In the genomic region with DNA sequence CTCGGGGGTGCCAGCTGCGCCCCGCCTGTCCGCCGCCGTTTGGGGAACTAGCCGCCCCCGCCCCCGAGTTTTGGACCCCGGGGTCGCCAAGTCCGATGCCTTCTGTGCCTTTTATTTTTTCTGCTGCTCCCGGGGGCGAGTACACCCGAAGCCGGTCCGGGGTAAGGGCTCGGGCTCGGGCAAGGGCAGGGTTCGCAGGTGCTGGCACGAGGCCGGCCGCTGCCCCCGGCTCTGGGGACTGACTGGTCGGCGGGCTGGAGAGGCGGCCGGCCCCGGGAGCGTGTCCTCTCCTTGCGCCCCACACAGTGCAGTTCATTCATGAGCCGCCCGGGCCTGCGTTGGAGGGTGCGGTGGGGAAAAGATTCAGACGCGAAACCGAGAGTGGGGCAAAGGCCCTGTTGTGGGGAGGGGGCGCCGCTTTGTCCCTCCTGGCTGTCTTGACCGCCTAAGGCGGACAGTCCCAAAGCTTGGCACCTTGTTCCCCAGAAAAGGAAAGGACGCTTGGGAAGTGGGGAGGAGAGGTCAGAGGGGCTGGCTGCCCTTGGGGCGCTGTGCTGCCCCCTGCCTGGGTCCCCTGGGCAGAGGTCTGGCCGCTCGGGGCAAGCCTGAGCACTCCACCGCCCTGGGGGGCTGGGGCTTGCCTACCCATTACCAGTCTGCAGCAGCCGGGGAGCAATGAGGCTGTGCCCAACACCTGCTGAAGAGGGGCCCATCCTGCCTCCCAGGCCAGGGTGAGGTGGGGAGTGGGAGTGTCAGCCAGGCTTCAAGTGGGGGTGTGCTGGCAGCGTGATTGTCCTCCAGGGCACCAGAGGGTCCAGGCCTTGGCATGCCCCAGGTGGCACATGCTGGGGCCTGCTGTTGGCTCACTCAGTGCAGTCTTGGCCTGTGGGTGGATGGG, we compare ENCODE assay signal across 1 cellular context.
TF ChIP-seq lines count a peak whose summit lies in the region.

No MANE protein-coding gene starts in this region.

TF ChIP-seq in HepG2, 621 proteins besides CTCF, POLR2A, EP300 and RAD21 (continued from another document and continues in another):
- TF ChIP-seq, protein P1, sequence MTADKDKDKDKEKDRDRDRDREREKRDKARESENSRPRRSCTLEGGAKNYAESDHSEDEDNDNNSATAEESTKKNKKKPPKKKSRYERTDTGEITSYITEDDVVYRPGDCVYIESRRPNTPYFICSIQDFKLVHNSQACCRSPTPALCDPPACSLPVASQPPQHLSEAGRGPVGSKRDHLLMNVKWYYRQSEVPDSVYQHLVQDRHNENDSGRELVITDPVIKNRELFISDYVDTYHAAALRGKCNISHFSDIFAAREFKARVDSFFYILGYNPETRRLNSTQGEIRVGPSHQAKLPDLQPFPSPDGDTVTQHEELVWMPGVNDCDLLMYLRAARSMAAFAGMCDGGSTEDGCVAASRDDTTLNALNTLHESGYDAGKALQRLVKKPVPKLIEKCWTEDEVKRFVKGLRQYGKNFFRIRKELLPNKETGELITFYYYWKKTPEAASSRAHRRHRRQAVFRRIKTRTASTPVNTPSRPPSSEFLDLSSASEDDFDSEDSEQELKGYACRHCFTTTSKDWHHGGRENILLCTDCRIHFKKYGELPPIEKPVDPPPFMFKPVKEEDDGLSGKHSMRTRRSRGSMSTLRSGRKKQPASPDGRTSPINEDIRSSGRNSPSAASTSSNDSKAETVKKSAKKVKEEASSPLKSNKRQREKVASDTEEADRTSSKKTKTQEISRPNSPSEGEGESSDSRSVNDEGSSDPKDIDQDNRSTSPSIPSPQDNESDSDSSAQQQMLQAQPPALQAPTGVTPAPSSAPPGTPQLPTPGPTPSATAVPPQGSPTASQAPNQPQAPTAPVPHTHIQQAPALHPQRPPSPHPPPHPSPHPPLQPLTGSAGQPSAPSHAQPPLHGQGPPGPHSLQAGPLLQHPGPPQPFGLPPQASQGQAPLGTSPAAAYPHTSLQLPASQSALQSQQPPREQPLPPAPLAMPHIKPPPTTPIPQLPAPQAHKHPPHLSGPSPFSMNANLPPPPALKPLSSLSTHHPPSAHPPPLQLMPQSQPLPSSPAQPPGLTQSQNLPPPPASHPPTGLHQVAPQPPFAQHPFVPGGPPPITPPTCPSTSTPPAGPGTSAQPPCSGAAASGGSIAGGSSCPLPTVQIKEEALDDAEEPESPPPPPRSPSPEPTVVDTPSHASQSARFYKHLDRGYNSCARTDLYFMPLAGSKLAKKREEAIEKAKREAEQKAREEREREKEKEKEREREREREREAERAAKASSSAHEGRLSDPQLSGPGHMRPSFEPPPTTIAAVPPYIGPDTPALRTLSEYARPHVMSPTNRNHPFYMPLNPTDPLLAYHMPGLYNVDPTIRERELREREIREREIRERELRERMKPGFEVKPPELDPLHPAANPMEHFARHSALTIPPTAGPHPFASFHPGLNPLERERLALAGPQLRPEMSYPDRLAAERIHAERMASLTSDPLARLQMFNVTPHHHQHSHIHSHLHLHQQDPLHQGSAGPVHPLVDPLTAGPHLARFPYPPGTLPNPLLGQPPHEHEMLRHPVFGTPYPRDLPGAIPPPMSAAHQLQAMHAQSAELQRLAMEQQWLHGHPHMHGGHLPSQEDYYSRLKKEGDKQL (CRISPR knock-in tag; IDR thresholded peaks at IDR 0.05; ENCODE audit: low read depth), result no peak
- TF ChIP-seq ZNF160 (CRISPR knock-in tag; IDR thresholded peaks at IDR 0.05) (peak; percentile 24; the same call in 1 of the 2 replicates), MBNL3 (CRISPR knock-in tag; conservative IDR thresholded peaks at IDR 0.05) (no peak), ZNF761 (CRISPR knock-in tag; conservative IDR thresholded peaks at IDR 0.05) (0 out of 2 replicates have a peak, but pooled peaks have one; percentile 30), ZC3H13 (CRISPR knock-in tag; IDR thresholded peaks at IDR 0.05) (no peak), ZNF747 (CRISPR knock-in tag; IDR thresholded peaks at IDR 0.05; ENCODE audit: borderline replicate concordance) (peak; percentile 87; the same call in 1 of the 2 replicates), ZNF224 (CRISPR knock-in tag; IDR thresholded peaks at IDR 0.05) (peak; percentile 60; the same call in 1 of the 2 replicates), ZNF564 (CRISPR knock-in tag; IDR thresholded peaks at IDR 0.05) (0 out of 2 replicates have a peak, but pooled peaks have one; percentile 63), ZNF776 (CRISPR knock-in tag; IDR thresholded peaks at IDR 0.05) (peak; percentile 63), ZNF501 (CRISPR knock-in tag; IDR thresholded peaks at IDR 0.05) (peak; percentile 83; the same call in 1 of the 2 replicates), PTBP1 (IDR thresholded peaks at IDR 0.05; ENCODE audit: low read depth, low read length, poor library complexity, severe bottlenecking) (peak; percentile 91), GLI4 (CRISPR knock-in tag; IDR thresholded peaks at IDR 0.05; ENCODE audit: borderline replicate concordance) (no peak; the same call in 1 of the 2 replicates), ZNF468 (CRISPR knock-in tag; IDR thresholded peaks at IDR 0.05) (peak; percentile 25; the same call in 1 of the 2 replicates), ZNF552 (CRISPR knock-in tag; IDR thresholded peaks at IDR 0.05; ENCODE audit: borderline replicate concordance) (0 out of 2 replicates have a peak, but pooled peaks have one; percentile 27), ZNF296 (CRISPR knock-in tag; conservative IDR thresholded peaks at IDR 0.05) (0 out of 2 replicates have a peak, but pooled peaks have one; percentile 34), ZZZ3 (CRISPR knock-in tag; IDR thresholded peaks at IDR 0.05; ENCODE audit: borderline replicate concordance) (0 out of 2 replicates have a peak, but pooled peaks have one; percentile 26), ZNF282 (IDR thresholded peaks at IDR 0.05; ENCODE audit: partially characterized antibody) (no peak), EED (CRISPR knock-in tag; IDR thresholded peaks at IDR 0.05) (peak; percentile 52; the same call in 1 of the 2 replicates), ZNF891 (CRISPR knock-in tag; IDR thresholded peaks at IDR 0.05) (peak; percentile 83), CHCHD3 (CRISPR knock-in tag; IDR thresholded peaks at IDR 0.05) (peak; percentile 56; the same call in 1 of the 2 replicates), RBM39 (IDR thresholded peaks at IDR 0.05; ENCODE audit: low read depth, low read length, poor library complexity, severe bottlenecking) (peak; percentile 68), KDM5B (CRISPR knock-in tag; IDR thresholded peaks at IDR 0.05; ENCODE audit: borderline replicate concordance) (peak; percentile 81), CC2D1A (CRISPR knock-in tag; IDR thresholded peaks at IDR 0.05) (0 out of 2 replicates have a peak, but pooled peaks have one; percentile 49)
- TF ChIP-seq, protein P2, sequence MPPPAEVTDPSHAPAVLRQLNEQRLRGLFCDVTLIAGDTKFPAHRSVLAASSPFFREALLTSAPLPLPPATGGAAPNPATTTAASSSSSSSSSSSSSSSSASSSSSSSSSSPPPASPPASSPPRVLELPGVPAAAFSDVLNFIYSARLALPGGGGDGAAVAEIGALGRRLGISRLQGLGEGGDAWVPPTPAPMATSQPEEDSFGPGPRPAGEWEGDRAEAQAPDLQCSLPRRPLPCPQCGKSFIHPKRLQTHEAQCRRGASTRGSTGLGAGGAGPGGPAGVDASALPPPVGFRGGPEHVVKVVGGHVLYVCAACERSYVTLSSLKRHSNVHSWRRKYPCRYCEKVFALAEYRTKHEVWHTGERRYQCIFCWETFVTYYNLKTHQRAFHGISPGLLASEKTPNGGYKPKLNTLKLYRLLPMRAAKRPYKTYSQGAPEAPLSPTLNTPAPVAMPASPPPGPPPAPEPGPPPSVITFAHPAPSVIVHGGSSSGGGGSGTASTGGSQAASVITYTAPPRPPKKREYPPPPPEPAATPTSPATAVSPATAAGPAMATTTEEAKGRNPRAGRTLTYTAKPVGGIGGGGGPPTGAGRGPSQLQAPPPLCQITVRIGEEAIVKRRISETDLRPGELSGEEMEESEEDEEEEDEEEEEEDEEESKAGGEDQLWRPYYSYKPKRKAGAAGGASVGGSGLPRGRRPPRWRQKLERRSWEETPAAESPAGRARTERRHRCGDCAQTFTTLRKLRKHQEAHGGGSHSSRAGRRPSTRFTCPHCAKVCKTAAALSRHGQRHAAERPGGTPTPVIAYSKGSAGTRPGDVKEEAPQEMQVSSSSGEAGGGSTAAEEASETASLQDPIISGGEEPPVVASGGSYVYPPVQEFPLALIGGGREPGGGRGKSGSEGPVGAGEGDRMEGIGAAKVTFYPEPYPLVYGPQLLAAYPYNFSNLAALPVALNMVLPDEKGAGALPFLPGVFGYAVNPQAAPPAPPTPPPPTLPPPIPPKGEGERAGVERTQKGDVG (CRISPR knock-in tag; IDR thresholded peaks at IDR 0.05; ENCODE audit: borderline replicate concordance), result no peak
- TF ChIP-seq, protein P3, sequence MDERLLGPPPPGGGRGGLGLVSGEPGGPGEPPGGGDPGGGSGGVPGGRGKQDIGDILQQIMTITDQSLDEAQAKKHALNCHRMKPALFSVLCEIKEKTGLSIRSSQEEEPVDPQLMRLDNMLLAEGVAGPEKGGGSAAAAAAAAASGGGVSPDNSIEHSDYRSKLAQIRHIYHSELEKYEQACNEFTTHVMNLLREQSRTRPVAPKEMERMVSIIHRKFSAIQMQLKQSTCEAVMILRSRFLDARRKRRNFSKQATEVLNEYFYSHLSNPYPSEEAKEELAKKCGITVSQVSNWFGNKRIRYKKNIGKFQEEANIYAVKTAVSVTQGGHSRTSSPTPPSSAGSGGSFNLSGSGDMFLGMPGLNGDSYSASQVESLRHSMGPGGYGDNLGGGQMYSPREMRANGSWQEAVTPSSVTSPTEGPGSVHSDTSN (CRISPR knock-in tag; IDR thresholded peaks at IDR 0.05), result no peak
- TF ChIP-seq, protein P4, sequence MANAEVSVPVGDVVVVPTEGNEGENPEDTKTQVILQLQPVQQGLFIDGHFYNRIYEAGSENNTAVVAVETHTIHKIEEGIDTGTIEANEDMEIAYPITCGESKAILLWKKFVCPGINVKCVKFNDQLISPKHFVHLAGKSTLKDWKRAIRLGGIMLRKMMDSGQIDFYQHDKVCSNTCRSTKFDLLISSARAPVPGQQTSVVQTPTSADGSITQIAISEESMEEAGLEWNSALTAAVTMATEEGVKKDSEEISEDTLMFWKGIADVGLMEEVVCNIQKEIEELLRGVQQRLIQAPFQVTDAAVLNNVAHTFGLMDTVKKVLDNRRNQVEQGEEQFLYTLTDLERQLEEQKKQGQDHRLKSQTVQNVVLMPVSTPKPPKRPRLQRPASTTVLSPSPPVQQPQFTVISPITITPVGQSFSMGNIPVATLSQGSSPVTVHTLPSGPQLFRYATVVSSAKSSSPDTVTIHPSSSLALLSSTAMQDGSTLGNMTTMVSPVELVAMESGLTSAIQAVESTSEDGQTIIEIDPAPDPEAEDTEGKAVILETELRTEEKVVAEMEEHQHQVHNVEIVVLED (CRISPR knock-in tag; IDR thresholded peaks at IDR 0.05; ENCODE audit: borderline replicate concordance), result no peak; the same call in 1 of the 2 replicates
- TF ChIP-seq, protein P5, sequence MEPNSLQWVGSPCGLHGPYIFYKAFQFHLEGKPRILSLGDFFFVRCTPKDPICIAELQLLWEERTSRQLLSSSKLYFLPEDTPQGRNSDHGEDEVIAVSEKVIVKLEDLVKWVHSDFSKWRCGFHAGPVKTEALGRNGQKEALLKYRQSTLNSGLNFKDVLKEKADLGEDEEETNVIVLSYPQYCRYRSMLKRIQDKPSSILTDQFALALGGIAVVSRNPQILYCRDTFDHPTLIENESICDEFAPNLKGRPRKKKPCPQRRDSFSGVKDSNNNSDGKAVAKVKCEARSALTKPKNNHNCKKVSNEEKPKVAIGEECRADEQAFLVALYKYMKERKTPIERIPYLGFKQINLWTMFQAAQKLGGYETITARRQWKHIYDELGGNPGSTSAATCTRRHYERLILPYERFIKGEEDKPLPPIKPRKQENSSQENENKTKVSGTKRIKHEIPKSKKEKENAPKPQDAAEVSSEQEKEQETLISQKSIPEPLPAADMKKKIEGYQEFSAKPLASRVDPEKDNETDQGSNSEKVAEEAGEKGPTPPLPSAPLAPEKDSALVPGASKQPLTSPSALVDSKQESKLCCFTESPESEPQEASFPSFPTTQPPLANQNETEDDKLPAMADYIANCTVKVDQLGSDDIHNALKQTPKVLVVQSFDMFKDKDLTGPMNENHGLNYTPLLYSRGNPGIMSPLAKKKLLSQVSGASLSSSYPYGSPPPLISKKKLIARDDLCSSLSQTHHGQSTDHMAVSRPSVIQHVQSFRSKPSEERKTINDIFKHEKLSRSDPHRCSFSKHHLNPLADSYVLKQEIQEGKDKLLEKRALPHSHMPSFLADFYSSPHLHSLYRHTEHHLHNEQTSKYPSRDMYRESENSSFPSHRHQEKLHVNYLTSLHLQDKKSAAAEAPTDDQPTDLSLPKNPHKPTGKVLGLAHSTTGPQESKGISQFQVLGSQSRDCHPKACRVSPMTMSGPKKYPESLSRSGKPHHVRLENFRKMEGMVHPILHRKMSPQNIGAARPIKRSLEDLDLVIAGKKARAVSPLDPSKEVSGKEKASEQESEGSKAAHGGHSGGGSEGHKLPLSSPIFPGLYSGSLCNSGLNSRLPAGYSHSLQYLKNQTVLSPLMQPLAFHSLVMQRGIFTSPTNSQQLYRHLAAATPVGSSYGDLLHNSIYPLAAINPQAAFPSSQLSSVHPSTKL (CRISPR knock-in tag; IDR thresholded peaks at IDR 0.05), result no peak
- TF ChIP-seq, protein P6, sequence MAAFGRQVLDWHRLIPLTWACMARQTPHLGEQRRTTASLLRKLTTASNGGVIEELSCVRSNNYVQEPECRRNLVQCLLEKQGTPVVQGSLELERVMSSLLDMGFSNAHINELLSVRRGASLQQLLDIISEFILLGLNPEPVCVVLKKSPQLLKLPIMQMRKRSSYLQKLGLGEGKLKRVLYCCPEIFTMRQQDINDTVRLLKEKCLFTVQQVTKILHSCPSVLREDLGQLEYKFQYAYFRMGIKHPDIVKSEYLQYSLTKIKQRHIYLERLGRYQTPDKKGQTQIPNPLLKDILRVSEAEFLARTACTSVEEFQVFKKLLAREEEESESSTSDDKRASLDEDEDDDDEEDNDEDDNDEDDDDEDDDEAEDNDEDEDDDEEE (CRISPR knock-in tag; IDR thresholded peaks at IDR 0.05), result 0 out of 2 replicates have a peak, but pooled peaks have one; percentile 83
- TF ChIP-seq, protein P7, sequence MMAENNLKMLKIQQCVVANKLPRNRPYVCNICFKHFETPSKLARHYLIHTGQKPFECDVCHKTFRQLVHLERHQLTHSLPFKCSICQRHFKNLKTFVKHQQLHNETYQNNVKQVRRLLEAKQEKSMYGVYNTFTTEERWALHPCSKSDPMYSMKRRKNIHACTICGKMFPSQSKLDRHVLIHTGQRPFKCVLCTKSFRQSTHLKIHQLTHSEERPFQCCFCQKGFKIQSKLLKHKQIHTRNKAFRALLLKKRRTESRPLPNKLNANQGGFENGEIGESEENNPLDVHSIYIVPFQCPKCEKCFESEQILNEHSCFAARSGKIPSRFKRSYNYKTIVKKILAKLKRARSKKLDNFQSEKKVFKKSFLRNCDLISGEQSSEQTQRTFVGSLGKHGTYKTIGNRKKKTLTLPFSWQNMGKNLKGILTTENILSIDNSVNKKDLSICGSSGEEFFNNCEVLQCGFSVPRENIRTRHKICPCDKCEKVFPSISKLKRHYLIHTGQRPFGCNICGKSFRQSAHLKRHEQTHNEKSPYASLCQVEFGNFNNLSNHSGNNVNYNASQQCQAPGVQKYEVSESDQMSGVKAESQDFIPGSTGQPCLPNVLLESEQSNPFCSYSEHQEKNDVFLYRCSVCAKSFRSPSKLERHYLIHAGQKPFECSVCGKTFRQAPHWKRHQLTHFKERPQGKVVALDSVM (CRISPR knock-in tag; IDR thresholded peaks at IDR 0.05), result peak; percentile 48
- TF ChIP-seq, protein P8, sequence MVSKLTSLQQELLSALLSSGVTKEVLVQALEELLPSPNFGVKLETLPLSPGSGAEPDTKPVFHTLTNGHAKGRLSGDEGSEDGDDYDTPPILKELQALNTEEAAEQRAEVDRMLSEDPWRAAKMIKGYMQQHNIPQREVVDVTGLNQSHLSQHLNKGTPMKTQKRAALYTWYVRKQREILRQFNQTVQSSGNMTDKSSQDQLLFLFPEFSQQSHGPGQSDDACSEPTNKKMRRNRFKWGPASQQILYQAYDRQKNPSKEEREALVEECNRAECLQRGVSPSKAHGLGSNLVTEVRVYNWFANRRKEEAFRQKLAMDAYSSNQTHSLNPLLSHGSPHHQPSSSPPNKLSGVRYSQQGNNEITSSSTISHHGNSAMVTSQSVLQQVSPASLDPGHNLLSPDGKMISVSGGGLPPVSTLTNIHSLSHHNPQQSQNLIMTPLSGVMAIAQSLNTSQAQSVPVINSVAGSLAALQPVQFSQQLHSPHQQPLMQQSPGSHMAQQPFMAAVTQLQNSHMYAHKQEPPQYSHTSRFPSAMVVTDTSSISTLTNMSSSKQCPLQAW (CRISPR knock-in tag; IDR thresholded peaks at IDR 0.05), result peak; percentile 72
